In the genomic region with DNA sequence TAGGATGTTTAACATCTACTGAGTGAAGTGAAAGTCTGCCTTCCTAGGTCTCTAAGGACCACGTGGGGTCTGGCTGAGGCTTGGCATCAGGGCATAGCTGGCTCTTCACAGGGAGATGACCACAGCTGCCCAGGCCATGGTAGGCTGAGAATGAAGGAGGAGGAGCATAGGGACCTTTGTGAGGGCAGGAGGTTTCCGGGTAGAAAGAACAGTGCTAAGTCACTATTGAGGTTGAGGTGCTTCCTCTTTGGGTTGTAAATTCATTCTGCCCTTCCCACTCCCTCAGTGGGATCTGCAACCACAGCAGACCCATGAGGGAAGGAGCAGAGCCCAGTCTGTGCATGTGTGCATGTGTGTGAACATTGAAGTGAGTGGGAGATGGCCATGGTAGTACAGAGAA, we compare ENCODE assay signal across 18 cellular contexts.
DNase-seq lines count a peak whose midpoint lies in the region; ATAC-seq, FAIRE-seq and TF ChIP-seq lines count a peak whose summit lies in the region.
"Had no signal": no experiment of that assay in that cellular context is flagged by ENCODE, and none has a peak within 500 bp of the region (broad histone marks: within the 10 kb centered on the region; RNA-seq: fewer than 3 reads in every experiment).

No MANE protein-coding gene starts in this region.

- peak overlapping the region; percentile 17 to 85 (median 78) for H3K4me3 Mint-ChIP-seq in CD4-positive, CD25-positive, alpha-beta regulatory T cell
- peak overlapping the region; percentile 71 to 89 (median 82) for H3K4me3 Mint-ChIP-seq in CD8-positive, alpha-beta memory T cell
- H3K4me3 Mint-ChIP-seq in activated CD4-positive, alpha-beta memory T cell treated with anti-CD3 and anti-CD28 coated beads, Interleukin-2, amount 10 ng/mL, durations not matched to agents 7 days and 5 days: peak overlapping the region; percentile 33
- H3K4me3 Mint-ChIP-seq in naive thymus-derived CD4-positive, alpha-beta T cell: peak overlapping the region in 9 of 10 donors; percentile 42 to 84 (median 64)

- peak overlapping the region; percentile 64 for H3K27ac ChIP-seq in CD4-positive, CD25-positive, alpha-beta regulatory T cell (ENCODE audit: insufficient read depth, low read length, poor library complexity, severe bottlenecking)
- H3K27ac ChIP-seq in CD8-positive, alpha-beta memory T cell (ENCODE audit: low read depth, low read length): peak overlapping the region; percentile 10
- H3K27ac ChIP-seq in naive thymus-derived CD4-positive, alpha-beta T cell (ENCODE audit: low read depth, low read length): no peak overlapping the region
- no peak overlapping the region for H3K27ac ChIP-seq in left lung
- H3K27ac ChIP-seq: breast epithelium had no signal

- intact Hi-C loops in naive thymus-derived CD4-positive, alpha-beta T cell (cut with micrococcal nuclease): loop anchor here (1.0 to 10.0 kb wide), 9 partner anchors 70 to 428 kb away; no protein-coding TSS in a partner anchor
- intact Hi-C loops in left lung (cut with DNase I): no loop called here

- POLR2A ChIA-PET in CD8-positive, alpha-beta memory T cell (lab: Charles Lee): interaction anchor here (2.3 kb wide), 1 partner anchor 104 kb away, joined by 10 read pairs; no protein-coding TSS in a partner anchor
- POLR2A ChIA-PET in activated CD4-positive, alpha-beta memory T cell treated with anti-CD3 and anti-CD28 coated beads, Interleukin-2, amount 10 ng/mL, durations not matched to agents 7 days and 5 days (lab: Charles Lee): interaction anchor here (0.8 to 7.1 kb wide), 10 partner anchors 9 to 1559 kb away, joined by 3 to 67 read pairs (median 3); a partner anchor contains a TSS
- POLR2A ChIA-PET in naive thymus-derived CD4-positive, alpha-beta T cell (lab: Charles Lee): interaction anchor here (0.6 to 4.4 kb wide), 6 partner anchors 10 to 1565 kb away, joined by 3 to 33 read pairs (median 3); a partner anchor contains a TSS

- H3K4me1 ChIP-seq in CD4-positive, CD25-positive, alpha-beta regulatory T cell (ENCODE audit: control insufficient read depth, insufficient read depth, low read length, poor library complexity, severe bottlenecking): peaks cover 99% of the 10 kb centered on the region
- peaks cover 93% of the 10 kb centered on the region for H3K4me1 ChIP-seq in CD8-positive, alpha-beta memory T cell (ENCODE audit: insufficient read depth, low read length)
- H3K4me1 ChIP-seq in naive thymus-derived CD4-positive, alpha-beta T cell (ENCODE audit: control insufficient read depth in 2 of 2, insufficient read depth in 2 of 2, low read length in 2 of 2): peaks cover 89 to 92% of the 10 kb centered on the region in 2 donors
- peaks cover 0 to 9% of the 10 kb centered on the region in 2 donors for H3K4me1 ChIP-seq in left lung
- H3K4me1 ChIP-seq: breast epithelium had no signal

- ATAC-seq in CD4-positive, CD25-positive, alpha-beta regulatory T cell (ENCODE audit: low read depth in 2 of 2): no peak
- ATAC-seq in naive thymus-derived CD4-positive, alpha-beta T cell: peak; percentile 28
- no peak for ATAC-seq in left lung

- H3K36me3 Mint-ChIP-seq in CD4-positive, CD25-positive, alpha-beta regulatory T cell: no peaks in the 10 kb centered on the region
- H3K36me3 Mint-ChIP-seq in CD8-positive, alpha-beta memory T cell: no peaks in the 10 kb centered on the region
- peaks cover 20% of the 10 kb centered on the region for H3K36me3 Mint-ChIP-seq in activated CD4-positive, alpha-beta memory T cell treated with anti-CD3 and anti-CD28 coated beads, Interleukin-2, amount 10 ng/mL, durations not matched to agents 7 days and 5 days (ENCODE audit: low read depth)
- H3K36me3 Mint-ChIP-seq in naive thymus-derived CD4-positive, alpha-beta T cell: peaks cover 0 to 21% (median 4%) of the 10 kb centered on the region in 5 donors

- peak overlapping the region; percentile 82 to 94 (median 87) for H3K27ac Mint-ChIP-seq in CD4-positive, CD25-positive, alpha-beta regulatory T cell
- peak overlapping the region; percentile 66 to 95 (median 90) for H3K27ac Mint-ChIP-seq in CD8-positive, alpha-beta memory T cell
- peak overlapping the region; percentile 96 for H3K27ac Mint-ChIP-seq in activated CD4-positive, alpha-beta memory T cell treated with anti-CD3 and anti-CD28 coated beads, Interleukin-2, amount 10 ng/mL, durations not matched to agents 7 days and 5 days
- H3K27ac Mint-ChIP-seq in naive thymus-derived CD4-positive, alpha-beta T cell: peak overlapping the region; percentile 26 to 96 (median 87)

- H3K27me3 Mint-ChIP-seq in CD4-positive, CD25-positive, alpha-beta regulatory T cell: no peaks in the 10 kb centered on the region
- no peaks in the 10 kb centered on the region for H3K27me3 Mint-ChIP-seq in CD8-positive, alpha-beta memory T cell
- no peaks in the 10 kb centered on the region for H3K27me3 Mint-ChIP-seq in activated CD4-positive, alpha-beta memory T cell treated with anti-CD3 and anti-CD28 coated beads, Interleukin-2, amount 10 ng/mL, durations not matched to agents 7 days and 5 days
- no peaks in the 10 kb centered on the region for H3K27me3 Mint-ChIP-seq in naive thymus-derived CD4-positive, alpha-beta T cell

- peaks cover 60 to 98% (median 85%) of the 10 kb centered on the region in 4 donors for H3K4me1 Mint-ChIP-seq in CD4-positive, CD25-positive, alpha-beta regulatory T cell
- peaks cover 96 to 100% (median 100%) of the 10 kb centered on the region in 3 donors for H3K4me1 Mint-ChIP-seq in CD8-positive, alpha-beta memory T cell
- peaks cover 96% of the 10 kb centered on the region for H3K4me1 Mint-ChIP-seq in activated CD4-positive, alpha-beta memory T cell treated with anti-CD3 and anti-CD28 coated beads, Interleukin-2, amount 10 ng/mL, durations not matched to agents 7 days and 5 days
- peaks cover 71 to 100% (median 100%) of the 10 kb centered on the region in 7 donors for H3K4me1 Mint-ChIP-seq in naive thymus-derived CD4-positive, alpha-beta T cell

- H3K9me3 Mint-ChIP-seq in CD4-positive, CD25-positive, alpha-beta regulatory T cell: peaks cover 0 to 1% (median 0%) of the 10 kb centered on the region in 7 donors
- no peaks in the 10 kb centered on the region for H3K9me3 Mint-ChIP-seq in CD8-positive, alpha-beta memory T cell
- peaks cover 4% of the 10 kb centered on the region for H3K9me3 Mint-ChIP-seq in activated CD4-positive, alpha-beta memory T cell treated with anti-CD3 and anti-CD28 coated beads, Interleukin-2, amount 10 ng/mL, durations not matched to agents 7 days and 5 days
- H3K9me3 Mint-ChIP-seq in naive thymus-derived CD4-positive, alpha-beta T cell: peaks cover 0 to 16% (median 6%) of the 10 kb centered on the region in 11 donors

- H3K27me3 ChIP-seq in CD4-positive, CD25-positive, alpha-beta regulatory T cell (ENCODE audit: control insufficient read depth, insufficient read depth, low read length): no peaks in the 10 kb centered on the region
- H3K27me3 ChIP-seq in CD8-positive, alpha-beta memory T cell (ENCODE audit: insufficient read depth, low read length, poor library complexity, severe bottlenecking): no peaks in the 10 kb centered on the region
- H3K27me3 ChIP-seq in naive thymus-derived CD4-positive, alpha-beta T cell (ENCODE audit: control insufficient read depth in 2 of 2, insufficient read depth in 2 of 2, low read length in 2 of 2): no peaks in the 10 kb centered on the region
- no peaks in the 10 kb centered on the region for H3K27me3 ChIP-seq in left lung
- H3K27me3 ChIP-seq: breast epithelium had no signal

- TF ChIP-seq CTCF in D721Med (IDR thresholded peaks at IDR 0.05; ENCODE audit: insufficient read depth, missing control alignments): no peak
- no peak for TF ChIP-seq CTCF in left lung (IDR thresholded peaks at IDR 0.05)

- peak in 1 of 3 donors; percentile 64 for DNase-seq in CD4-positive, CD25-positive, alpha-beta regulatory T cell
- no peak for DNase-seq in CD8-positive, alpha-beta memory T cell
- peak; percentile 40 for DNase-seq in activated CD4-positive, alpha-beta memory T cell treated with anti-CD3 and anti-CD28 coated beads, Interleukin-2, amount 10 ng/mL, durations not matched to agents 7 days and 5 days
- no peak for DNase-seq in naive thymus-derived CD4-positive, alpha-beta T cell
- DNase-seq in D721Med (ENCODE audit: insufficient read length, low spot score): no peak
- DNase-seq in left lung: no peak
- no peak for DNase-seq in NCI-H1048 (lab: John Stamatoyannopoulos, UW)
- DNase-seq: activated CD8-positive, alpha-beta memory T cell treated with anti-CD3 and anti-CD28 coated beads for 24 hours; dermis blood vessel endothelial cell; DMS53; glutamatergic neuron; KBM-7; NCI-H1417 treated with DMSO at 0.1 percent for 48 hours; posterior cingulate gyrus had no signal

- H3K4me3 ChIP-seq in CD4-positive, CD25-positive, alpha-beta regulatory T cell (ENCODE audit: low read depth, low read length): peak overlapping the region; percentile 62
- H3K4me3 ChIP-seq in CD8-positive, alpha-beta memory T cell (ENCODE audit: low read length): peak overlapping the region; percentile 13
- H3K4me3 ChIP-seq in naive thymus-derived CD4-positive, alpha-beta T cell (ENCODE audit: low read length): peak overlapping the region; percentile 7
- H3K4me3 ChIP-seq in left lung: no peak overlapping the region
- H3K4me3 ChIP-seq: breast epithelium, skin epidermis had no signal

- H3K36me3 ChIP-seq in CD4-positive, CD25-positive, alpha-beta regulatory T cell (ENCODE audit: control insufficient read depth, insufficient read depth, low read length): no peaks in the 10 kb centered on the region
- no peaks in the 10 kb centered on the region for H3K36me3 ChIP-seq in CD8-positive, alpha-beta memory T cell (ENCODE audit: insufficient read depth, low read length)
- no peaks in the 10 kb centered on the region for H3K36me3 ChIP-seq in naive thymus-derived CD4-positive, alpha-beta T cell (ENCODE audit: control insufficient read depth in 2 of 3, insufficient read depth in 3 of 3, low read length in 3 of 3)
- no peaks in the 10 kb centered on the region for H3K36me3 ChIP-seq in left lung
- H3K36me3 ChIP-seq: breast epithelium had no signal

- FAIRE-seq in D721Med (lab: Jason Lieb, UNC): no peak
- FAIRE-seq: H1, TTC549 had no signal

- CTCF ChIA-PET in CD8-positive, alpha-beta memory T cell (lab: Charles Lee): interaction anchor here (0.8 to 3.9 kb wide), 3 partner anchors 9 to 271 kb away, joined by 3 to 14 read pairs (median 4); no protein-coding TSS in a partner anchor
- CTCF ChIA-PET in activated CD4-positive, alpha-beta memory T cell treated with anti-CD3 and anti-CD28 coated beads, Interleukin-2, amount 10 ng/mL, durations not matched to agents 7 days and 5 days (lab: Charles Lee): interaction anchor here (1.7 to 2.2 kb wide), 2 partner anchors 18 to 104 kb away, joined by 5 to 8 read pairs; no protein-coding TSS in a partner anchor
- CTCF ChIA-PET in naive thymus-derived CD4-positive, alpha-beta T cell (lab: Charles Lee): no interaction called here

- H3K9me3 ChIP-seq in CD4-positive, CD25-positive, alpha-beta regulatory T cell (ENCODE audit: control insufficient read depth in 2 of 2, low read length in 2 of 2): no peaks in the 10 kb centered on the region
- no peaks in the 10 kb centered on the region for H3K9me3 ChIP-seq in CD8-positive, alpha-beta memory T cell (ENCODE audit: low read length)
- peaks cover 0 to 5% (median 0%) of the 10 kb centered on the region in 3 experiments for H3K9me3 ChIP-seq in naive thymus-derived CD4-positive, alpha-beta T cell (ENCODE audit: control insufficient read depth in 2 of 3, low read length in 3 of 3)
- no peaks in the 10 kb centered on the region for H3K9me3 ChIP-seq in left lung
- H3K9me3 ChIP-seq: breast epithelium had no signal

Comparison
In these comparisons a context has a peak if more than half of its experiments do, and no peak if none do; other contexts are left out.
1. H3K27ac ChIP-seq: peak in CD4-positive, CD25-positive, alpha-beta regulatory T cell (single experiment) and CD8-positive, alpha-beta memory T cell (single experiment); none in naive thymus-derived CD4-positive, alpha-beta T cell (single experiment) and left lung (0 of 2).
2. H3K4me3 ChIP-seq: peak in CD4-positive, CD25-positive, alpha-beta regulatory T cell (single experiment), CD8-positive, alpha-beta memory T cell (single experiment) and naive thymus-derived CD4-positive, alpha-beta T cell (single experiment); none in left lung (0 of 2).
3. intact Hi-C loops: an anchor here in naive thymus-derived CD4-positive, alpha-beta T cell (1.0 to 10.0 kb wide); none called in left lung.
4. Peak in every context shown above with its lines, with median percentiles within 50 percentile points of each other: H3K27ac Mint-ChIP-seq and H3K4me3 Mint-ChIP-seq.